Comparison of ENCODE assay signal across 8 cellular contexts in genomic region chr19:51904331-51905165, GRCh38. TPM values are rescaled to one million over a fixed set of nuclear protein-coding genes. Genes with fewer than 3 reads are reported as not detected.
DNase-seq lines count a peak whose midpoint lies in the region; ATAC-seq and TF ChIP-seq lines count a peak whose summit lies in the region.

Gene ZNF649, minus strand, starts transcription at chr19:51905017. Its CDS starts 4,910 bp downstream, at chr19:51900107.

- H3K9me3 ChIP-seq in DND-41 (ENCODE audit: insufficient read depth, low read length, severe bottlenecking), result peaks cover 54% of the 10 kb centered on the region
- peaks cover 46% of the 10 kb centered on the region for H3K9me3 ChIP-seq in psoas muscle

- in situ Hi-C loops in astrocyte of the cerebellum (cut with HindIII; ENCODE audit: low sequenced_read_pairs), result no loop called here

- no peaks in the 10 kb centered on the region for H3K27me3 ChIP-seq in DND-41 (ENCODE audit: insufficient read depth, low read length, poor library complexity)
- peaks cover 0 to 6% (median 0%) of the 10 kb centered on the region in 3 donors for H3K27me3 ChIP-seq in psoas muscle (ENCODE audit: insufficient read depth in 3 of 3, low read length in 2 of 3)

- ATAC-seq in DND-41 (ENCODE audit: insufficient read depth, low read depth) (peak; percentile 97), psoas muscle (peak; percentile 98 to 100 (median 100))

- DNase-seq in DND-41, result peak; percentile 89
- peak; percentile 84 for DNase-seq in H4 (ENCODE audit: low spot score)
- DNase-seq in NCI-H1436 treated with DMSO at 0.1 percent for 48 hours (lab: John Stamatoyannopoulos, UW), result peak; percentile 62
- DNase-seq in T1000 (lab: John Stamatoyannopoulos, UW), result peak; percentile 72
- peak; percentile 58 for DNase-seq in astrocyte of the cerebellum (ENCODE audit: low read depth)
- DNase-seq in hepatic stellate cell (ENCODE audit: low spot score), result peak; percentile 75
- peak; percentile 87 to 91 for DNase-seq in psoas muscle
- peak; percentile 85 for DNase-seq in ureter (ENCODE audit: low spot score)

- H3K4me3 ChIP-seq in DND-41 (ENCODE audit: low read depth in 1 of 2, low read length in 2 of 2) (peak within 1 kb of the TSS; percentile 62 to 76), astrocyte of the cerebellum (ENCODE audit: low read depth, low read length) (peak within 1 kb of the TSS; percentile 94), psoas muscle (peak within 1 kb of the TSS; percentile 73)

- H3K27ac ChIP-seq in DND-41 (ENCODE audit: low read length) (peak within 1 kb of the TSS; percentile 87), psoas muscle (peak within 1 kb of the TSS; percentile 71)

- peak within 1 kb of the TSS; percentile 83 for H2AFZ ChIP-seq in DND-41 (ENCODE audit: low read depth, low read length)

- peaks cover 45% of the 10 kb centered on the region for H3K36me3 ChIP-seq in DND-41 (ENCODE audit: insufficient read depth, low read length)
- H3K36me3 ChIP-seq in psoas muscle (ENCODE audit: insufficient read depth in 1 of 2, low read depth in 1 of 2), result peaks cover 2 to 4% of the 10 kb centered on the region in 2 donors

- 0% methylated on average over 43 of the region's 43 CpGs for WGBS in psoas muscle, 3 donors

- H3K9ac ChIP-seq in DND-41 (ENCODE audit: low read depth, low read length), result peak within 1 kb of the TSS; percentile 79

- intact Hi-C loops in psoas muscle (cut with DNase I), result loop anchor here in 1 of 2 donors (2.0 to 10.0 kb wide), 2 partner anchors 22 to 80 kb away; partner anchors contain the start of genes ZNF350 and ZNF613

- peak within 1 kb of the TSS; percentile 65 for H3K4me2 ChIP-seq in DND-41 (ENCODE audit: insufficient read depth, low read length)

- H3K79me2 ChIP-seq in DND-41 (ENCODE audit: insufficient read depth, low read length), result peaks cover 53% of the 10 kb centered on the region

- TF ChIP-seq CTCF in DND-41 (IDR thresholded peaks at IDR 0.05; ENCODE audit: borderline replicate concordance, extremely low read depth, low read length, poor library complexity, severe bottlenecking) (peak; percentile 54), astrocyte of the cerebellum (IDR thresholded peaks at IDR 0.05; ENCODE audit: low read depth, low read length, missing control alignments) (no peak), psoas muscle (IDR thresholded peaks at IDR 0.05) (no peak)

- H3K4me1 ChIP-seq in DND-41 (ENCODE audit: insufficient read depth, low read length) (peaks cover 16% of the 10 kb centered on the region), psoas muscle (peaks cover 5% of the 10 kb centered on the region)

- H4K20me1 ChIP-seq in DND-41 (ENCODE audit: insufficient read depth, low read length), result no peaks in the 10 kb centered on the region

RNA-seq across cellular contexts. Expression of gene ZNF649, which starts in this region (rescaled TPM):
- 11.2 and 11.5 TPM in 2 replicates for total RNA-seq in H4 (2014; rRNA removed; shearing (Covaris generic))
- 1 to 10 TPM; 4.2 to 6.0 (median 4.9) TPM for total RNA-seq in psoas muscle
- polyA plus RNA-seq in psoas muscle, result 1 to 10 TPM; 2.9 to 6.0 (median 3.6) TPM
- total RNA-seq in ureter, result 23.6 TPM

Comparison
In these comparisons a context has a peak if more than half of its experiments do, and no peak if none do; other contexts are left out.
1. Peak in every context shown above with its lines: DNase-seq, ATAC-seq, H3K4me3 ChIP-seq and H3K27ac ChIP-seq.